Comparison of ENCODE assay signal across 24 cellular contexts in genomic region chr4:96194993-96195392, GRCh38.
A peak's percentile ranks its signal among the peaks of the same experiment; 100 is the strongest.
DNase-seq lines count a peak whose midpoint lies in the region; ATAC-seq, FAIRE-seq and TF ChIP-seq lines count a peak whose summit lies in the region.
"Had no signal": no experiment of that assay in that cellular context is flagged by ENCODE, and none has a peak within 500 bp of the region (broad histone marks: within the 10 kb centered on the region; RNA-seq: fewer than 3 reads in every experiment).

No MANE protein-coding gene starts in this region.

- H3K9me3 ChIP-seq in astrocyte (ENCODE audit: insufficient read depth, low read depth, low read length) (no peaks in the 10 kb centered on the region), osteoblast (ENCODE audit: low read depth, low read length) (no peaks in the 10 kb centered on the region), neural progenitor cell (ENCODE audit: low read depth) (no peaks in the 10 kb centered on the region)
- H3K9me3 ChIP-seq: HAP-1, SJSA1 had no signal

- TF ChIP-seq POLR2A in lower leg skin (IDR thresholded peaks at IDR 0.05), result no peak

- peak; percentile 45 for DNase-seq in astrocyte (ENCODE audit: low read depth)
- DNase-seq in fibroblast of peridontal ligament (ENCODE audit: extremely low read depth), result peak; percentile 4
- peak; percentile 42 for DNase-seq in osteoblast (ENCODE audit: insufficient read length, low spot score, missing footprints)
- no peak for DNase-seq in NCI-H1694 treated with DMSO at 0.1 percent for 48 hours (lab: John Stamatoyannopoulos, UW)
- no peak for DNase-seq in neural progenitor cell (ENCODE audit: low spot score)
- DNase-seq in lower leg skin (ENCODE audit: low spot score in 2 of 2), result no peak
- DNase-seq: Calu3, DMS79 treated with DMSO at 0.1 percent for 48 hours, GF-D8, GOT3, HFFc6, Karpas-422, NCI-H1105, NCI-H1436 treated with DMSO at 0.1 percent for 48 hours, NCI-H1930, NCI-H2107, NCI-H524 treated with DMSO at 0.1 percent for 48 hours, NCI-H774 had no signal

- TF ChIP-seq CTCF in astrocyte (IDR thresholded peaks at IDR 0.05; ENCODE audit: insufficient read depth, low read depth, low read length) (no peak), osteoblast (IDR thresholded peaks at IDR 0.05; ENCODE audit: extremely low read depth, low read depth, low read length) (no peak), neural progenitor cell (IDR thresholded peaks at IDR 0.05) (no peak), lower leg skin (IDR thresholded peaks at IDR 0.05) (no peak)

- H3K36me3 ChIP-seq in astrocyte (ENCODE audit: insufficient read depth, low read length) (no peaks in the 10 kb centered on the region), osteoblast (ENCODE audit: insufficient read depth, low read length) (no peaks in the 10 kb centered on the region), neural progenitor cell (no peaks in the 10 kb centered on the region)
- H3K36me3 ChIP-seq: HAP-1, SJSA1 had no signal

- intact Hi-C loops in lower leg skin (cut with DNase I; ENCODE audit: low total_unique reads), result no loop called here

- no peak for TF ChIP-seq RAD21 in Ishikawa (IDR thresholded peaks at IDR 0.05; ENCODE audit: low read depth)

- 45 to 68% methylated on average over 1 of the region's 1 CpG for WGBS in lower leg skin, 2 donors

- no peak overlapping the region for H3K27ac Mint-ChIP-seq in astrocyte (ENCODE audit: unreplicated experiment)
- H3K27ac Mint-ChIP-seq in neural progenitor cell, result no peak overlapping the region
- H3K27ac Mint-ChIP-seq: HFFc6 had no signal

- H3K9ac ChIP-seq in astrocyte (ENCODE audit: low read length) (no peak overlapping the region), neural progenitor cell (no peak overlapping the region)

- H3K27ac ChIP-seq in astrocyte (ENCODE audit: low read depth, low read length) (no peak overlapping the region), osteoblast (ENCODE audit: low read depth, low read length) (no peak overlapping the region), neural progenitor cell (no peak overlapping the region)
- H3K27ac ChIP-seq: HL-60, SJSA1 had no signal

- no peak overlapping the region for H3K4me3 ChIP-seq in astrocyte (ENCODE audit: insufficient read depth, low read depth, low read length)
- H3K4me3 ChIP-seq in osteoblast (ENCODE audit: insufficient read depth, low read length), result no peak overlapping the region
- no peak overlapping the region for H3K4me3 ChIP-seq in neural progenitor cell
- no peak overlapping the region for H3K4me3 ChIP-seq in lower leg skin (ENCODE audit: low read depth, poor library complexity, severe bottlenecking)
- H3K4me3 ChIP-seq: HAP-1, SJSA1 had no signal

- H4K20me1 ChIP-seq in astrocyte (ENCODE audit: insufficient read depth, low read length) (no peaks in the 10 kb centered on the region), osteoblast (ENCODE audit: insufficient read depth, low read length) (no peaks in the 10 kb centered on the region), neural progenitor cell (ENCODE audit: low read depth) (no peaks in the 10 kb centered on the region)

- no peak overlapping the region for H2AFZ ChIP-seq in astrocyte (ENCODE audit: low read depth, low read length)
- no peak overlapping the region for H2AFZ ChIP-seq in osteoblast (ENCODE audit: low read length)
- H2AFZ ChIP-seq in neural progenitor cell (replicated peaks), result no peak overlapping the region

- no peaks in the 10 kb centered on the region for H3F3A ChIP-seq in neural progenitor cell (ENCODE audit: low read depth)

- no peak for ATAC-seq in HG03045 (IDR thresholded peaks at IDR 0.05; ENCODE audit: unreplicated experiment)

- no peak overlapping the region for H3K4me3 Mint-ChIP-seq in astrocyte (ENCODE audit: unreplicated experiment)
- H3K4me3 Mint-ChIP-seq in neural progenitor cell, result no peak overlapping the region
- H3K4me3 Mint-ChIP-seq: HFFc6 had no signal

- H3K9me3 Mint-ChIP-seq in astrocyte (ENCODE audit: unreplicated experiment), result no peaks in the 10 kb centered on the region
- no peaks in the 10 kb centered on the region for H3K9me3 Mint-ChIP-seq in neural progenitor cell

- H3K27me3 ChIP-seq in astrocyte (ENCODE audit: insufficient read depth, low read length) (no peaks in the 10 kb centered on the region), osteoblast (ENCODE audit: insufficient read depth, low read length) (no peaks in the 10 kb centered on the region), neural progenitor cell (no peaks in the 10 kb centered on the region)
- H3K27me3 ChIP-seq: SJSA1 had no signal

- H3K79me2 ChIP-seq in astrocyte (ENCODE audit: insufficient read depth, low read length), result no peaks in the 10 kb centered on the region
- H3K79me2 ChIP-seq in osteoblast (ENCODE audit: insufficient read depth, low read length), result no peaks in the 10 kb centered on the region
- no peaks in the 10 kb centered on the region for H3K79me2 ChIP-seq in neural progenitor cell (ENCODE audit: low read depth)

- no peak overlapping the region for H3K4me2 ChIP-seq in astrocyte (ENCODE audit: low read length)
- no peak overlapping the region for H3K4me2 ChIP-seq in osteoblast (ENCODE audit: insufficient read depth, low read length)
- no peak overlapping the region for H3K4me2 ChIP-seq in neural progenitor cell

- H3K36me3 Mint-ChIP-seq in astrocyte (ENCODE audit: low read depth, unreplicated experiment) (no peaks in the 10 kb centered on the region), neural progenitor cell (no peaks in the 10 kb centered on the region)

- no peak for FAIRE-seq in astrocyte (lab: Jason Lieb, UNC)
- FAIRE-seq: GM12891 had no signal

- TF ChIP-seq EP300 in Ishikawa (IDR thresholded peaks at IDR 0.05; ENCODE audit: borderline replicate concordance), result peak; percentile 62

- H3K27me3 Mint-ChIP-seq in astrocyte (ENCODE audit: low read depth, unreplicated experiment) (no peaks in the 10 kb centered on the region), neural progenitor cell (ENCODE audit: insufficient read depth, low read depth) (peaks cover 2% of the 10 kb centered on the region)

- no peaks in the 10 kb centered on the region for H3K4me1 Mint-ChIP-seq in astrocyte (ENCODE audit: low read depth, unreplicated experiment)
- peaks cover 3% of the 10 kb centered on the region for H3K4me1 Mint-ChIP-seq in neural progenitor cell

- no peaks in the 10 kb centered on the region for H3K4me1 ChIP-seq in astrocyte (ENCODE audit: insufficient read depth, low read length)
- H3K4me1 ChIP-seq in osteoblast (ENCODE audit: insufficient read depth, low read length), result no peaks in the 10 kb centered on the region
- no peaks in the 10 kb centered on the region for H3K4me1 ChIP-seq in neural progenitor cell
- H3K4me1 ChIP-seq: HAP-1, SJSA1 had no signal

TF ChIP-seq in Ishikawa, 13 proteins besides CTCF, POLR2A, EP300 and RAD21:
- TF ChIP-seq TEAD4 (IDR thresholded peaks at IDR 0.05) (peak; percentile 91), NFIC (IDR thresholded peaks at IDR 0.05) (peak; percentile 75), FOXM1 (IDR thresholded peaks at IDR 0.05; ENCODE audit: borderline replicate concordance, low read depth) (no peak), ZBTB7A (IDR thresholded peaks at IDR 0.05; ENCODE audit: low read depth) (no peak), CEBPB (IDR thresholded peaks at IDR 0.05) (peak; percentile 5; the same call in 1 of the 2 replicates)

Comparison
In these comparisons a context has a peak if more than half of its experiments do, and no peak if none do; other contexts are left out.
1. DNase-seq: peak in astrocyte (single experiment), fibroblast of peridontal ligament (single experiment) and osteoblast (single experiment); none in NCI-H1694 treated with DMSO at 0.1 percent for 48 hours (single experiment), neural progenitor cell (single experiment) and lower leg skin (0 of 2).